ENCODE assay signal across 8 cellular contexts in genomic region chr4:9703391-9703790, GRCh38.
DNase-seq lines count a peak whose midpoint lies in the region; ATAC-seq, FAIRE-seq and TF ChIP-seq lines count a peak whose summit lies in the region.

No MANE protein-coding gene starts in this region.

- no peaks in the 10 kb centered on the region for H3K9me3 Mint-ChIP-seq in activated CD4-positive, alpha-beta memory T cell treated with anti-CD3 and anti-CD28 coated beads for 36 hours

- ATAC-seq in GM18519 (IDR thresholded peaks at IDR 0.05; ENCODE audit: low FRiP score, unreplicated experiment): peak; percentile 68
- ATAC-seq in HG03097 (IDR thresholded peaks at IDR 0.05; ENCODE audit: low FRiP score, unreplicated experiment): no peak

- DNase-seq in AG08395 (ENCODE audit: low spot score): peak; percentile 4
- peak; percentile 65 for DNase-seq in NCI-H345 (lab: John Stamatoyannopoulos, UW)
- peak; percentile 86 for DNase-seq in activated CD4-positive, alpha-beta memory T cell treated with anti-CD3 and anti-CD28 coated beads for 36 hours
- peak; percentile 3 for DNase-seq in endothelial cell of umbilical vein (ENCODE audit: low read depth, low spot score)
- DNase-seq in tibial nerve (ENCODE audit: low spot score in 2 of 2): peak; percentile 52 to 72

- no peaks in the 10 kb centered on the region for H3K27me3 Mint-ChIP-seq in activated CD4-positive, alpha-beta memory T cell treated with anti-CD3 and anti-CD28 coated beads for 36 hours

- H3K9ac ChIP-seq in endothelial cell of umbilical vein (replicated peaks; ENCODE audit: extremely low read depth, insufficient read depth, low read length): no peak overlapping the region

- no peak overlapping the region for H3K4me3 ChIP-seq in endothelial cell of umbilical vein (replicated peaks in 1 of 3; ENCODE audit: insufficient read depth in 1 of 3, low read depth in 1 of 3, low read length in 3 of 3)
- no peak overlapping the region for H3K4me3 ChIP-seq in neutrophil (ENCODE audit: low read depth in 1 of 2, low read length in 1 of 2)
- H3K4me3 ChIP-seq in tibial nerve: no peak overlapping the region

- dilution Hi-C loops in endothelial cell of umbilical vein (cut with MboI; ENCODE audit: extremely low pct_ligation_motif_present, low sequenced_read_pairs): no loop called here

- H4K20me1 ChIP-seq in endothelial cell of umbilical vein (replicated peaks; ENCODE audit: control insufficient read depth, extremely low read depth, insufficient read depth, low read length): no peaks in the 10 kb centered on the region

- H2AFZ ChIP-seq in endothelial cell of umbilical vein (ENCODE audit: low read depth, low read length): no peak overlapping the region

- TF ChIP-seq POLR2A in endothelial cell of umbilical vein (IDR thresholded peaks at IDR 0.05; ENCODE audit: low read depth, low read length): no peak
- no peak for TF ChIP-seq POLR2A in tibial nerve (IDR thresholded peaks at IDR 0.05)

- H3K36me3 ChIP-seq in endothelial cell of umbilical vein (ENCODE audit: control insufficient read depth in 2 of 2, extremely low read depth in 1 of 2, insufficient read depth in 2 of 2, low read length in 2 of 2) (no peaks in the 10 kb centered on the region), neutrophil (no peaks in the 10 kb centered on the region), tibial nerve (no peaks in the 10 kb centered on the region)

- no peak overlapping the region for H3K4me2 ChIP-seq in endothelial cell of umbilical vein (ENCODE audit: insufficient read depth, low read length)

- H3K4me1 ChIP-seq in endothelial cell of umbilical vein (ENCODE audit: control insufficient read depth, extremely low read depth, insufficient read depth, low read length): no peaks in the 10 kb centered on the region
- H3K4me1 ChIP-seq in neutrophil (ENCODE audit: control insufficient read depth in 1 of 2, insufficient read depth in 1 of 2, low read depth in 1 of 2, low read length in 1 of 2): no peaks in the 10 kb centered on the region
- no peaks in the 10 kb centered on the region for H3K4me1 ChIP-seq in tibial nerve

- BruUV-seq in endothelial cell of umbilical vein (replicated peaks; lab: Mats Ljungman, UMichigan): no TSS peak

- TF ChIP-seq EP300 in tibial nerve (IDR thresholded peaks at IDR 0.05): no peak

- CTCF ChIA-PET in activated CD4-positive, alpha-beta memory T cell treated with anti-CD3 and anti-CD28 coated beads for 36 hours (lab: Charles Lee): interaction anchor here (0.8 to 4.3 kb wide), 13 partner anchors 12 to 834 kb away, joined by 3 to 57 read pairs (median 3); no protein-coding TSS in a partner anchor
- CTCF ChIA-PET in endothelial cell of umbilical vein (lab: Charles Lee): interaction anchor here (0.8 to 3.2 kb wide), 8 partner anchors 8 to 846 kb away, joined by 3 to 58 read pairs (median 4); no protein-coding TSS in a partner anchor

- WGBS in tibial nerve, 2 donors: 21 to 24% methylated on average over 11 of the region's 11 CpGs

- H3K79me2 ChIP-seq in endothelial cell of umbilical vein (ENCODE audit: control insufficient read depth, insufficient read depth, low read length): no peaks in the 10 kb centered on the region

- H3K9me3 ChIP-seq in endothelial cell of umbilical vein (replicated peaks; ENCODE audit: control insufficient read depth, insufficient read depth, low read length) (no peaks in the 10 kb centered on the region), neutrophil (no peaks in the 10 kb centered on the region), tibial nerve (no peaks in the 10 kb centered on the region)

- H3K27ac ChIP-seq in endothelial cell of umbilical vein (ENCODE audit: insufficient read depth, low read depth, low read length) (no peak overlapping the region), neutrophil (no peak overlapping the region), tibial nerve (no peak overlapping the region)

- H3K4me3 Mint-ChIP-seq in activated CD4-positive, alpha-beta memory T cell treated with anti-CD3 and anti-CD28 coated beads for 36 hours: no peak overlapping the region

- intact Hi-C loops in activated CD4-positive, alpha-beta memory T cell treated with anti-CD3 and anti-CD28 coated beads for 36 hours (cut with micrococcal nuclease): loop anchor here (1.0 kb wide), 2 partner anchors 58 to 315 kb away; no protein-coding TSS in a partner anchor
- intact Hi-C loops in endothelial cell of umbilical vein (cut with micrococcal nuclease): loop anchor here (1.0 to 5.0 kb wide), 3 partner anchors 312 to 844 kb away; no protein-coding TSS in a partner anchor

- H3K9me1 ChIP-seq in endothelial cell of umbilical vein (replicated peaks; ENCODE audit: control insufficient read depth, extremely low read depth, insufficient read depth, low read length): no peaks in the 10 kb centered on the region

- H3K27me3 ChIP-seq in endothelial cell of umbilical vein (ENCODE audit: control insufficient read depth in 2 of 2, insufficient read depth in 2 of 2, low read length in 2 of 2) (no peaks in the 10 kb centered on the region), neutrophil (peaks cover 15% of the 10 kb centered on the region), tibial nerve (no peaks in the 10 kb centered on the region)

- peaks cover 11% of the 10 kb centered on the region for H3K4me1 Mint-ChIP-seq in activated CD4-positive, alpha-beta memory T cell treated with anti-CD3 and anti-CD28 coated beads for 36 hours (ENCODE audit: low read depth)

- no peak overlapping the region for H3K27ac Mint-ChIP-seq in activated CD4-positive, alpha-beta memory T cell treated with anti-CD3 and anti-CD28 coated beads for 36 hours

- POLR2A ChIA-PET in activated CD4-positive, alpha-beta memory T cell treated with anti-CD3 and anti-CD28 coated beads for 36 hours (lab: Charles Lee): no interaction called here
- POLR2A ChIA-PET in endothelial cell of umbilical vein (lab: Charles Lee): interaction anchor here (0.6 kb wide), 1 partner anchor 359 kb away, joined by 3 read pairs; no protein-coding TSS in a partner anchor

- no peak for FAIRE-seq in endothelial cell of umbilical vein (lab: Jason Lieb, UNC)

- TF ChIP-seq CTCF in endothelial cell of umbilical vein (IDR thresholded peaks at IDR 0.05; ENCODE audit: extremely low read depth in 1 of 2, insufficient read depth in 1 of 2, low read depth in 1 of 2, low read length in 2 of 2): peak; percentile 45
- TF ChIP-seq CTCF in neutrophil (IDR thresholded peaks at IDR 0.05): peak; percentile 56
- peak; percentile 39 to 62 (median 51) for TF ChIP-seq CTCF in tibial nerve (IDR thresholded peaks at IDR 0.05)

- no peaks in the 10 kb centered on the region for H3K36me3 Mint-ChIP-seq in activated CD4-positive, alpha-beta memory T cell treated with anti-CD3 and anti-CD28 coated beads for 36 hours

TF ChIP-seq in endothelial cell of umbilical vein, 7 proteins besides CTCF, POLR2A, EP300 and RAD21:
- TF ChIP-seq JUN (IDR thresholded peaks at IDR 0.05; ENCODE audit: borderline replicate concordance, insufficient read depth, insufficient read length, low read depth): no peak
- no peak for TF ChIP-seq MAX (IDR thresholded peaks at IDR 0.05; ENCODE audit: insufficient read depth, insufficient read length)
- no peak for TF ChIP-seq POLR2AphosphoS5 (IDR thresholded peaks at IDR 0.05; ENCODE audit: insufficient read depth, low read depth, low read length)
- TF ChIP-seq MYC (IDR thresholded peaks at IDR 0.05; ENCODE audit: low read depth, low read length): no peak
- no peak for TF ChIP-seq EZH2 (IDR thresholded peaks at IDR 0.05; ENCODE audit: borderline replicate concordance, low read depth, low read length, severe bottlenecking)
- no peak for TF ChIP-seq FOS (IDR thresholded peaks at IDR 0.05; ENCODE audit: borderline replicate concordance, insufficient read depth, low read length)
- TF ChIP-seq GATA2 (IDR thresholded peaks at IDR 0.05; ENCODE audit: insufficient read depth, insufficient read length, low read depth, low read length): no peak

Comparison
In these comparisons a context has a peak if more than half of its experiments do, and no peak if none do; other contexts are left out.
1. DNase-seq: peak in every context shown above with its lines; median percentile 86 in activated CD4-positive, alpha-beta memory T cell treated with anti-CD3 and anti-CD28 coated beads for 36 hours; 65 in NCI-H345; 62 in tibial nerve; 4 in AG08395; 3 in endothelial cell of umbilical vein.